Comparison of ENCODE assay signal across 1 cellular context in genomic region chr5:43432486-43433365, GRCh38.
TF ChIP-seq lines count a peak whose summit lies in the region.

No MANE protein-coding gene starts in this region.

TF ChIP-seq in HepG2, 621 proteins besides CTCF, POLR2A, EP300 and RAD21 (continued from another document and continues in another):
- TF ChIP-seq ZNF577 (CRISPR knock-in tag; IDR thresholded peaks at IDR 0.05; ENCODE audit: borderline replicate concordance, low read depth), result no peak
- TF ChIP-seq AHDC1 (CRISPR knock-in tag; IDR thresholded peaks at IDR 0.05; ENCODE audit: borderline replicate concordance), result peak; percentile 92
- peak; percentile 90 for TF ChIP-seq ZBTB7B (CRISPR knock-in tag; IDR thresholded peaks at IDR 0.05)
- peak; percentile 48 for TF ChIP-seq XRCC5 (optimal IDR thresholded peaks at IDR 0.05; ENCODE audit: low read length)
- TF ChIP-seq AFF4 (CRISPR knock-in tag; IDR thresholded peaks at IDR 0.05), result no peak
- peak; percentile 76 for TF ChIP-seq PRDM10 (CRISPR knock-in tag; IDR thresholded peaks at IDR 0.05; ENCODE audit: low read depth)
- TF ChIP-seq ZC3H4 (CRISPR knock-in tag; IDR thresholded peaks at IDR 0.05; ENCODE audit: borderline replicate concordance), result no peak
- TF ChIP-seq TARDBP (CRISPR knock-in tag; IDR thresholded peaks at IDR 0.05), result peak; percentile 97
- peak; percentile 97 for TF ChIP-seq FOXA3 (CRISPR knock-in tag; IDR thresholded peaks at IDR 0.05)
- TF ChIP-seq SKI (IDR thresholded peaks at IDR 0.05; ENCODE audit: partially characterized antibody), result peak; percentile 84
- peak; percentile 100 for TF ChIP-seq CEBPB (IDR thresholded peaks at IDR 0.05; ENCODE audit: borderline replicate concordance, low read depth, low read length)
- peak; percentile 97 for TF ChIP-seq ZNF331 (CRISPR knock-in tag; IDR thresholded peaks at IDR 0.05)
- peak; percentile 86 for TF ChIP-seq HMG20B (CRISPR knock-in tag; conservative IDR thresholded peaks at IDR 0.05)
- peak; percentile 99 for TF ChIP-seq ARID5B (CRISPR knock-in tag; IDR thresholded peaks at IDR 0.05)
- TF ChIP-seq RCOR2 (CRISPR knock-in tag; IDR thresholded peaks at IDR 0.05), result peak; percentile 82
- TF ChIP-seq NFYC (CRISPR knock-in tag; IDR thresholded peaks at IDR 0.05), result peak; percentile 35; the same call in 1 of the 2 replicates
- TF ChIP-seq GFI1 (CRISPR knock-in tag; IDR thresholded peaks at IDR 0.05; ENCODE audit: borderline replicate concordance), result no peak
- TF ChIP-seq HOXA3 (CRISPR knock-in tag; IDR thresholded peaks at IDR 0.05), result peak; percentile 86
- TF ChIP-seq SCMH1 (CRISPR knock-in tag; IDR thresholded peaks at IDR 0.05; ENCODE audit: borderline replicate concordance), result no peak
- TF ChIP-seq NCOA2 (CRISPR knock-in tag; IDR thresholded peaks at IDR 0.05), result peak; percentile 95
- TF ChIP-seq IKZF1 (IDR thresholded peaks at IDR 0.05), result no peak
- TF ChIP-seq TOPORS (CRISPR knock-in tag; IDR thresholded peaks at IDR 0.05), result peak; percentile 70; the same call in 1 of the 2 replicates
- TF ChIP-seq ZNF205 (CRISPR knock-in tag; IDR thresholded peaks at IDR 0.05), result peak; percentile 84; the same call in 1 of the 2 replicates
- TF ChIP-seq RARA (CRISPR knock-in tag; IDR thresholded peaks at IDR 0.05), result peak; percentile 91
- TF ChIP-seq ZNF879 (CRISPR knock-in tag; IDR thresholded peaks at IDR 0.05), result no peak
- peak; percentile 95 for TF ChIP-seq NCOR1 (IDR thresholded peaks at IDR 0.05; ENCODE audit: borderline replicate concordance, low read length)
- TF ChIP-seq TOE1 (CRISPR knock-in tag; IDR thresholded peaks at IDR 0.05), result no peak
- no peak for TF ChIP-seq ARNT (IDR thresholded peaks at IDR 0.05)
- TF ChIP-seq THRA (CRISPR knock-in tag; IDR thresholded peaks at IDR 0.05; ENCODE audit: borderline replicate concordance), result peak; percentile 83
- no peak for TF ChIP-seq FOXA1 (IDR thresholded peaks at IDR 0.05)
- peak; percentile 97 for TF ChIP-seq FOXA1 (CRISPR knock-in tag; IDR thresholded peaks at IDR 0.05)
- TF ChIP-seq RXRB (CRISPR knock-in tag; IDR thresholded peaks at IDR 0.05; ENCODE audit: borderline replicate concordance), result peak; percentile 91
- TF ChIP-seq SOX5 (CRISPR knock-in tag; IDR thresholded peaks at IDR 0.05; ENCODE audit: borderline replicate concordance), result peak; percentile 97
- TF ChIP-seq FOXC1 (CRISPR knock-in tag; IDR thresholded peaks at IDR 0.05; ENCODE audit: borderline replicate concordance), result peak; percentile 77; the same call in 1 of the 2 replicates
- TF ChIP-seq PHF5A (CRISPR knock-in tag; IDR thresholded peaks at IDR 0.05; ENCODE audit: low read depth, unreplicated experiment), result peak; percentile 60
- no peak for TF ChIP-seq ZNF891 (CRISPR knock-in tag; IDR thresholded peaks at IDR 0.05)
- TF ChIP-seq MEIS1 (CRISPR knock-in tag; IDR thresholded peaks at IDR 0.05; ENCODE audit: borderline replicate concordance), result peak; percentile 98
- no peak for TF ChIP-seq SRSF4 (IDR thresholded peaks at IDR 0.05; ENCODE audit: low read depth, low read length, poor library complexity, severe bottlenecking)
- TF ChIP-seq ZXDC (CRISPR knock-in tag; IDR thresholded peaks at IDR 0.05), result no peak
- TF ChIP-seq ZNF7 (CRISPR knock-in tag; IDR thresholded peaks at IDR 0.05), result peak; percentile 30; the same call in 1 of the 2 replicates
- TF ChIP-seq FOXO1 (CRISPR knock-in tag; IDR thresholded peaks at IDR 0.05), result peak; percentile 93
- 0 out of 2 replicates have a peak, but pooled peaks have one; percentile 41 for TF ChIP-seq ZMAT3 (CRISPR knock-in tag; conservative IDR thresholded peaks at IDR 0.05)
- no peak for TF ChIP-seq NFE2L1 (CRISPR knock-in tag; IDR thresholded peaks at IDR 0.05; ENCODE audit: borderline replicate concordance)
- TF ChIP-seq ZNF777 (CRISPR knock-in tag; IDR thresholded peaks at IDR 0.05), result no peak
- peak; percentile 84 for TF ChIP-seq ZNF124 (CRISPR knock-in tag; IDR thresholded peaks at IDR 0.05)
